19 cellular contexts compared by ENCODE assay signal in genomic region chr20:18665135-18665534, GRCh38.
"Had no signal": no experiment of that assay in that cellular context is flagged by ENCODE, and none has a peak within 500 bp of the region (broad histone marks: within the 10 kb centered on the region; RNA-seq: fewer than 3 reads in every experiment).

No MANE protein-coding gene starts in this region.

- H3K4me3 ChIP-seq: esophagus muscularis mucosa, gastrocnemius medialis, heart right ventricle, smooth muscle cell, suprapubic skin, tibial artery, upper lobe of left lung, vagina had no signal

- DNase-seq: effector memory CD8-positive, alpha-beta T cell; gastrocnemius medialis; heart right ventricle; hypothalamus; kidney glomerular epithelial cell; naive thymus-derived CD4-positive, alpha-beta T cell; nephron progenitor cell; stimulated activated CD4-positive, alpha-beta T cell treated with anti-CD3 and anti-CD28 coated beads, Interleukin-2, amount 100 ng/mL, for 48 hours; stimulated activated naive CD8-positive, alpha-beta T cell treated with anti-CD3 and anti-CD28 coated beads, Interleukin-15, Interleukin-2, amounts not matched to agents 100 U/mL and 50 U/mL, for 24 hours; tibial artery; upper lobe of left lung had no signal

- H3K9me3 Mint-ChIP-seq: dendritic cell treated with granulocyte-macrophage colony-stimulating factor and Interleukin-4, amounts not matched to agents 40 ng/mL and 50 ng/mL, for 4 days; effector memory CD8-positive, alpha-beta T cell; naive thymus-derived CD4-positive, alpha-beta T cell; nephron progenitor cell had no signal

- H3K4me1 ChIP-seq: gastrocnemius medialis, suprapubic skin, tibial artery, upper lobe of left lung had no signal

- H3K36me3 ChIP-seq: esophagus muscularis mucosa, gastrocnemius medialis, heart right ventricle, suprapubic skin, tibial artery, upper lobe of left lung, vagina had no signal

- H3K27me3 Mint-ChIP-seq: dendritic cell treated with granulocyte-macrophage colony-stimulating factor and Interleukin-4, amounts not matched to agents 40 ng/mL and 50 ng/mL, for 4 days; effector memory CD8-positive, alpha-beta T cell; naive thymus-derived CD4-positive, alpha-beta T cell had no signal

- H3K4me3 Mint-ChIP-seq: dendritic cell treated with granulocyte-macrophage colony-stimulating factor and Interleukin-4, amounts not matched to agents 40 ng/mL and 50 ng/mL, for 4 days; effector memory CD8-positive, alpha-beta T cell; naive thymus-derived CD4-positive, alpha-beta T cell; nephron progenitor cell had no signal

- H3K27ac Mint-ChIP-seq: dendritic cell treated with granulocyte-macrophage colony-stimulating factor and Interleukin-4, amounts not matched to agents 40 ng/mL and 50 ng/mL, for 4 days; naive thymus-derived CD4-positive, alpha-beta T cell; nephron progenitor cell had no signal

- FAIRE-seq: islet of Langerhans had no signal

- H3K27ac ChIP-seq: epithelial cell of prostate, esophagus muscularis mucosa, gastrocnemius medialis, heart right ventricle, parathyroid adenoma, suprapubic skin, tibial artery, upper lobe of left lung, vagina had no signal

- ATAC-seq: effector memory CD8-positive, alpha-beta T cell; gastrocnemius medialis; heart right ventricle; naive thymus-derived CD4-positive, alpha-beta T cell; stimulated activated naive CD8-positive, alpha-beta T cell treated with anti-CD3 and anti-CD28 coated beads, Interleukin-15, Interleukin-2, amounts not matched to agents 100 U/mL and 50 U/mL, for 24 hours had no signal

- H3K27me3 ChIP-seq: esophagus muscularis mucosa, gastrocnemius medialis, heart right ventricle, suprapubic skin, tibial artery, upper lobe of left lung, vagina had no signal

- H3K9me3 ChIP-seq: esophagus muscularis mucosa, gastrocnemius medialis, heart right ventricle, suprapubic skin, tibial artery, upper lobe of left lung, vagina had no signal
